ENCODE assay signal across 20 cellular contexts in the genomic region with DNA sequence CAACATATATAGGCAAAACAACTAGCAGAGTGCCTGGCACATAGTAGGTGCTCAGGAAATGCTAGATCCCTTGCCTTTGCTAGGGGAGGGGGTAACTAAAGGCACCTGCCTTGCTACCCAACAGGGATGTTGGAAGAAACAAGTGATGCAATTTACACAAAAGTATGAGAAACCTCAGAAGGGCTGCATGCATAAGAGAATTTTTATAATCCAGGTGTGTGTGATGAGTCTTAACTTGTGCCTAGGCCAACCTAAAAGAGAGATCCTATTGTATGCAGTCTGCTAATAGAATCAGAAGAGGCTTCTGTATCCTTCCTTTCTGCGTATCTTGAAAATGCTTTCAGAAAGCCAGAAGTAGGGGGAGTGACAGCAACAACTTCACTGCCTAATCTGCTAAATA.
DNase-seq lines count a peak whose midpoint lies in the region; ATAC-seq, FAIRE-seq and TF ChIP-seq lines count a peak whose summit lies in the region.
"Had no signal": no experiment of that assay in that cellular context is flagged by ENCODE, and none has a peak within 500 bp of the region (broad histone marks: within the 10 kb centered on the region; RNA-seq: fewer than 3 reads in every experiment).

No MANE protein-coding gene starts in this region.

- H3K4me1 ChIP-seq in hepatocyte (ENCODE audit: insufficient read depth), result peaks cover 21% of the 10 kb centered on the region
- H3K4me1 ChIP-seq in suprapubic skin, result peaks cover 48% of the 10 kb centered on the region
- H3K4me1 ChIP-seq: colonic mucosa had no signal

- H4K20me1 ChIP-seq in hepatocyte (ENCODE audit: insufficient read depth, poor library complexity, severe bottlenecking), result no peaks in the 10 kb centered on the region

- H3K4me3 Mint-ChIP-seq in chondrocyte (ENCODE audit: unreplicated experiment), result no peak overlapping the region
- H3K4me3 Mint-ChIP-seq: activated CD8-positive, alpha-beta T cell treated with anti-CD3 and anti-CD28 coated beads for 36 hours; activated naive CD8-positive, alpha-beta T cell treated with anti-CD3 and anti-CD28 coated beads, Interleukin-2, amount 50 U/mL, for 24 hours; CD4-positive, CD25-positive, alpha-beta regulatory T cell; IgD-negative memory B cell had no signal

- intact Hi-C loops in posterior cingulate gyrus (cut with DNase I), result no loop called here

- H3K4me2 ChIP-seq in hepatocyte, result no peak overlapping the region

- POLR2A ChIA-PET in RWPE1 (lab: Yijun Ruan, JAX; ENCODE audit: low non-redundant PET), result no interaction called here

- TF ChIP-seq EP300 in suprapubic skin (IDR thresholded peaks at IDR 0.05), result no peak

- CTCF ChIA-PET in RWPE1 (lab: Yijun Ruan, JAX), result no interaction called here

- DNase-seq in RWPE1 (ENCODE audit: low spot score) (peak; percentile 24), chondrocyte (ENCODE audit: low spot score) (no peak), hepatocyte (ENCODE audit: low spot score) (no peak), suprapubic skin (ENCODE audit: low spot score in 2 of 2) (no peak), posterior cingulate gyrus (no peak), GM12892 (ENCODE audit: insufficient read length) (no peak)
- DNase-seq: activated CD8-positive, alpha-beta T cell treated with anti-CD3 and anti-CD28 coated beads for 36 hours; activated gamma-delta T cell; activated naive CD8-positive, alpha-beta T cell treated with anti-CD3 and anti-CD28 coated beads, Interleukin-2, amount 50 U/mL, for 24 hours; CD4-positive, CD25-positive, alpha-beta regulatory T cell; colonic mucosa; NCI-H1105; NCI-H2081 treated with DMSO at 0.1 percent for 48 hours; NCI-H345; NCI-H82 had no signal

- H3K9me3 ChIP-seq in hepatocyte (ENCODE audit: low read depth), result no peaks in the 10 kb centered on the region
- no peaks in the 10 kb centered on the region for H3K9me3 ChIP-seq in suprapubic skin
- H3K9me3 ChIP-seq: colonic mucosa had no signal

- peaks cover 2% of the 10 kb centered on the region for H3K36me3 Mint-ChIP-seq in chondrocyte (ENCODE audit: low read depth)
- H3K36me3 Mint-ChIP-seq: CD4-positive, CD25-positive, alpha-beta regulatory T cell; IgD-negative memory B cell had no signal

- FAIRE-seq in GM12892 (lab: Jason Lieb, UNC), result no peak
- FAIRE-seq: GM19239 had no signal

- no peaks in the 10 kb centered on the region for H3K9me2 ChIP-seq in hepatocyte (replicated peaks; ENCODE audit: insufficient read depth)

- no peak overlapping the region for H2AFZ ChIP-seq in hepatocyte

- H3K27ac ChIP-seq in RWPE1 (peak overlapping the region; percentile 89), hepatocyte (peak overlapping the region; percentile 13), suprapubic skin (peak overlapping the region; percentile 73)
- H3K27ac ChIP-seq: brain microvascular endothelial cell, colonic mucosa had no signal

- H3K27me3 ChIP-seq in hepatocyte (no peaks in the 10 kb centered on the region), suprapubic skin (no peaks in the 10 kb centered on the region)
- H3K27me3 ChIP-seq: brain microvascular endothelial cell, colonic mucosa had no signal

- no peaks in the 10 kb centered on the region for H3K27me3 Mint-ChIP-seq in chondrocyte (ENCODE audit: low read depth)
- H3K27me3 Mint-ChIP-seq: CD4-positive, CD25-positive, alpha-beta regulatory T cell had no signal

- H3K9me3 Mint-ChIP-seq in chondrocyte (ENCODE audit: low read depth), result no peaks in the 10 kb centered on the region

- no peak for TF ChIP-seq CTCF in RWPE1 (conservative IDR thresholded peaks at IDR 0.05; ENCODE audit: low read depth)
- no peak for TF ChIP-seq CTCF in chondrocyte (IDR thresholded peaks at IDR 0.05)
- no peak for TF ChIP-seq CTCF in hepatocyte (IDR thresholded peaks at IDR 0.05; ENCODE audit: poor library complexity)
- no peak for TF ChIP-seq CTCF in suprapubic skin (IDR thresholded peaks at IDR 0.05)

- peak overlapping the region; percentile 78 for H3K27ac Mint-ChIP-seq in chondrocyte (ENCODE audit: unreplicated experiment)
- H3K27ac Mint-ChIP-seq: activated CD8-positive, alpha-beta T cell treated with anti-CD3 and anti-CD28 coated beads for 36 hours; activated naive CD8-positive, alpha-beta T cell treated with anti-CD3 and anti-CD28 coated beads, Interleukin-2, amount 50 U/mL, for 24 hours; CD4-positive, CD25-positive, alpha-beta regulatory T cell; IgD-negative memory B cell had no signal

- WGBS in hepatocyte (ENCODE audit: low lambda C conversion rate, missing lambda C conversion rate), result 96% methylated on average over 1 of the region's 1 CpG
- 63% methylated on average over 1 of the region's 1 CpG for WGBS in suprapubic skin

- H3K4me3 ChIP-seq in hepatocyte, result no peak overlapping the region
- H3K4me3 ChIP-seq in suprapubic skin, result no peak overlapping the region
- H3K4me3 ChIP-seq: colonic mucosa had no signal

- TF ChIP-seq POLR2A in suprapubic skin (IDR thresholded peaks at IDR 0.05), result no peak
- no peak for TF ChIP-seq POLR2A in GM12892 (IDR thresholded peaks at IDR 0.05; ENCODE audit: low read depth, low read length)

- no peak for ATAC-seq in HG02840 (IDR thresholded peaks at IDR 0.05; ENCODE audit: low FRiP score, unreplicated experiment)
- ATAC-seq: activated CD4-positive, CD25-positive, alpha-beta regulatory T cell treated with anti-CD3 and anti-CD28 coated beads, Interleukin-2, amount 50 U/mL, for 24 hours; activated CD8-positive, alpha-beta T cell treated with anti-CD3 and anti-CD28 coated beads for 36 hours; activated naive CD8-positive, alpha-beta T cell treated with anti-CD3 and anti-CD28 coated beads, Interleukin-2, amount 50 U/mL, for 24 hours had no signal

- H3K79me2 ChIP-seq in hepatocyte, result peaks cover 7% of the 10 kb centered on the region

- H3K36me3 ChIP-seq in hepatocyte (replicated peaks; ENCODE audit: insufficient read depth, low read depth) (no peaks in the 10 kb centered on the region), suprapubic skin (no peaks in the 10 kb centered on the region)
- H3K36me3 ChIP-seq: brain microvascular endothelial cell, colonic mucosa had no signal

- H3K4me1 Mint-ChIP-seq in chondrocyte (ENCODE audit: low read depth), result peaks cover 84% of the 10 kb centered on the region
- H3K4me1 Mint-ChIP-seq: activated naive CD8-positive, alpha-beta T cell treated with anti-CD3 and anti-CD28 coated beads, Interleukin-2, amount 50 U/mL, for 24 hours; CD4-positive, CD25-positive, alpha-beta regulatory T cell; IgD-negative memory B cell had no signal

Comparison
In these comparisons a context has a peak if more than half of its experiments do, and no peak if none do; other contexts are left out.
1. H3K27ac ChIP-seq: peak in every context shown above with its lines; median percentile 89 in RWPE1; 73 in suprapubic skin; 13 in hepatocyte.